23 cellular contexts compared by ENCODE assay signal in the genomic region with DNA sequence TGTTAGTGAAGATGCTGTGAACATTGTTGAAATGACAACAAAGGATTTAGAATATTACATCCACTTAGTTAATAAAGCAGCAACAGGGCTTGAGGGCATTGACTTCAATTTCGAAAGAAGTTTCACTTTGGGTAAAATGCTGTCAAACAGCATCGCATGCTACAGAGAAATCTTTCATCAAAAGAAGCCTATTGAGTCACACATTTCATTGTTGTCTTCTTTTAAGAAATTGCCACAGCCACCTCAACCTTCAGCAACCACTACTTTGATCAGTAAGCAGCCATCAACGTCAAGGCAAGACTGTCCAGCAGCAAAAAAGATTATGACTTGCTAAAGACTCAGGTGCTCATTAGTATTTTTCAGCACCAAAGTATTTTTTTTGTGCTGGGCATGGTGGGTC. TPM values are rescaled to one million over a fixed set of nuclear protein-coding genes. Genes with fewer than 3 reads are reported as not detected.
A peak's percentile ranks its signal among the peaks of the same experiment; 100 is the strongest.
DNase-seq lines count a peak whose midpoint lies in the region; ATAC-seq, FAIRE-seq and TF ChIP-seq lines count a peak whose summit lies in the region.
"Had no signal": no experiment of that assay in that cellular context is flagged by ENCODE, and none has a peak within 500 bp of the region (broad histone marks: within the 10 kb centered on the region; RNA-seq: fewer than 3 reads in every experiment).

No MANE protein-coding gene starts in this region.

- H3K4me1 Mint-ChIP-seq in activated T-cell treated with anti-CD3 and anti-CD28 coated beads, Interleukin-2, amount 50 U/mL, for 72 hours (ENCODE audit: low read depth) = peaks cover 10% of the 10 kb centered on the region
- no peaks in the 10 kb centered on the region for H3K4me1 Mint-ChIP-seq in activated T-cell treated with anti-CD3 and anti-CD28 coated beads, Interleukin-2, amount 50 U/mL, for 4 hours (ENCODE audit: low read depth)
- no peaks in the 10 kb centered on the region for H3K4me1 Mint-ChIP-seq in T-helper 17 cell
- H3K4me1 Mint-ChIP-seq: CD14-positive monocyte, GM23338, H9 had no signal

- CTCF ChIA-PET in A549 (lab: Yijun Ruan, JAX) (no interaction called here), PC-3 (lab: Charles Lee) (no interaction called here)

- no peak overlapping the region for H2AFZ ChIP-seq in PC-3 (ENCODE audit: low read length)
- H2AFZ ChIP-seq: GM23338 had no signal

- no peaks in the 10 kb centered on the region for H3K9me2 ChIP-seq in PC-3 (replicated peaks; ENCODE audit: low read length)

- WGBS in A549 (ENCODE audit: missing lambda C conversion rate) = 53% methylated on average over 3 of the region's 3 CpGs
- WGBS in lower leg skin, 2 donors = 46 to 56% methylated on average over 3 of the region's 3 CpGs

- no peak overlapping the region for H3K27ac Mint-ChIP-seq in activated T-cell treated with anti-CD3 and anti-CD28 coated beads, Interleukin-2, amount 50 U/mL, for 72 hours
- no peak overlapping the region for H3K27ac Mint-ChIP-seq in T-helper 17 cell
- H3K27ac Mint-ChIP-seq: CD14-positive monocyte; CD4-positive, alpha-beta memory T cell; GM23338; H9 had no signal

- H3K79me2 ChIP-seq in PC-3 (ENCODE audit: low read length) = no peaks in the 10 kb centered on the region

- H3K36me3 Mint-ChIP-seq in activated T-cell treated with anti-CD3 and anti-CD28 coated beads, Interleukin-2, amount 50 U/mL, for 72 hours (ENCODE audit: insufficient read depth in 2 of 2) = no peaks in the 10 kb centered on the region
- H3K36me3 Mint-ChIP-seq in activated T-cell treated with anti-CD3 and anti-CD28 coated beads, Interleukin-2, amount 50 U/mL, for 4 hours (ENCODE audit: insufficient read depth) = no peaks in the 10 kb centered on the region
- no peaks in the 10 kb centered on the region for H3K36me3 Mint-ChIP-seq in T-helper 17 cell (ENCODE audit: low read depth)
- H3K36me3 Mint-ChIP-seq: CD14-positive monocyte had no signal

- TF ChIP-seq POLR2A in A549 (IDR thresholded peaks at IDR 0.05; ENCODE audit: low read length) (no peak), lower leg skin (IDR thresholded peaks at IDR 0.05) (no peak)

- peak overlapping the region; percentile 54 to 84; a peak in 5 of 6 replicates for H3K27ac ChIP-seq in A549
- peak overlapping the region; percentile 93 for H3K27ac ChIP-seq in PC-3 (ENCODE audit: low read length)
- H3K27ac ChIP-seq: BLaER1 treated with 17β-estradiol and CSF1 and Interleukin-3, amounts not matched to agents 10 nM and 100 nM had no signal

- H3K9me3 ChIP-seq in A549 (no peaks in the 10 kb centered on the region; the same call in 2 of the 3 replicates), PC-3 (ENCODE audit: low read length) (0 out of 2 replicates have a peak, but pooled peaks cover 6% of the 10 kb centered on the region), T-helper 17 cell (ENCODE audit: control insufficient read depth, low read length, poor library complexity, severe bottlenecking) (no peaks in the 10 kb centered on the region)
- H3K9me3 ChIP-seq: BE2C had no signal

- no peak for TF ChIP-seq CTCF in A549 (IDR thresholded peaks at IDR 0.05)
- no peak for TF ChIP-seq CTCF in PC-3 (conservative IDR thresholded peaks at IDR 0.05; ENCODE audit: low read depth, low read length)
- TF ChIP-seq CTCF in epithelial cell of esophagus (IDR thresholded peaks at IDR 0.05; ENCODE audit: insufficient read depth, low read depth, low read length, missing control alignments) = no peak
- TF ChIP-seq CTCF in lower leg skin (IDR thresholded peaks at IDR 0.05) = no peak

- intact Hi-C loops in PC-3 (cut with micrococcal nuclease) = loop anchor here (5.0 kb wide), 2 partner anchors 64 to 91 kb away; no protein-coding TSS in a partner anchor
- intact Hi-C loops in lower leg skin (cut with DNase I; ENCODE audit: low total_unique reads) = no loop called here

- POLR2A ChIA-PET in A549 (lab: Yijun Ruan, JAX) = interaction anchor here (1.9 kb wide), 1 partner anchor 13 kb away, joined by 9 read pairs; a partner anchor contains a TSS
- POLR2A ChIA-PET in PC-3 (lab: Charles Lee; ENCODE audit: unreplicated experiment) = no interaction called here

- no peak for TF ChIP-seq EP300 in A549 (IDR thresholded peaks at IDR 0.05)

- no peaks in the 10 kb centered on the region for H3K27me3 Mint-ChIP-seq in activated T-cell treated with anti-CD3 and anti-CD28 coated beads, Interleukin-2, amount 50 U/mL, for 72 hours (ENCODE audit: low read depth)
- H3K27me3 Mint-ChIP-seq in activated T-cell treated with anti-CD3 and anti-CD28 coated beads, Interleukin-2, amount 50 U/mL, for 4 hours (ENCODE audit: low read depth) = peaks cover 2% of the 10 kb centered on the region
- peaks cover 5% of the 10 kb centered on the region for H3K27me3 Mint-ChIP-seq in T-helper 17 cell

- ATAC-seq in activated T-cell treated with anti-CD3 and anti-CD28 coated beads, Interleukin-2, amount 50 U/mL, for 72 hours (replicated peaks in 1 of 2) = peak; percentile 69 to 85
- no peak for ATAC-seq in activated T-cell treated with anti-CD3 and anti-CD28 coated beads, Interleukin-2, amount 50 U/mL, for 4 hours
- ATAC-seq in A549 (no peak), PC-3 (no peak), T-helper 17 cell (no peak), HG02571 (IDR thresholded peaks at IDR 0.05; ENCODE audit: unreplicated experiment) (no peak)
- ATAC-seq: GM23338, HCT116 had no signal

- H3K4me1 ChIP-seq in A549 (peaks cover 40% of the 10 kb centered on the region), PC-3 (ENCODE audit: insufficient read depth, low read length) (peaks cover 33% of the 10 kb centered on the region)
- H3K4me1 ChIP-seq: BE2C; BLaER1 treated with 17β-estradiol and CSF1 and Interleukin-3, amounts not matched to agents 10 nM and 100 nM had no signal

- peak overlapping the region in 1 of 2 donors; percentile 43 for H3K4me3 Mint-ChIP-seq in activated T-cell treated with anti-CD3 and anti-CD28 coated beads, Interleukin-2, amount 50 U/mL, for 72 hours
- no peak overlapping the region for H3K4me3 Mint-ChIP-seq in activated T-cell treated with anti-CD3 and anti-CD28 coated beads, Interleukin-2, amount 50 U/mL, for 4 hours
- H3K4me3 Mint-ChIP-seq in T-helper 17 cell = no peak overlapping the region
- H3K4me3 Mint-ChIP-seq: CD14-positive monocyte; CD4-positive, alpha-beta memory T cell; GM23338; H9 had no signal

- H3K27me3 ChIP-seq in PC-3 (ENCODE audit: low read length) = no peaks in the 10 kb centered on the region
- H3K27me3 ChIP-seq: BE2C; BLaER1 treated with 17β-estradiol and CSF1 and Interleukin-3, amounts not matched to agents 10 nM and 100 nM had no signal

- no TSS peak for BruUV-seq in PC-3 (replicated peaks; lab: Mats Ljungman, UMichigan)

- no peaks in the 10 kb centered on the region for H3K9me3 Mint-ChIP-seq in activated T-cell treated with anti-CD3 and anti-CD28 coated beads, Interleukin-2, amount 50 U/mL, for 72 hours
- peaks cover 5% of the 10 kb centered on the region for H3K9me3 Mint-ChIP-seq in activated T-cell treated with anti-CD3 and anti-CD28 coated beads, Interleukin-2, amount 50 U/mL, for 4 hours

- peak in 1 of 2 donors; percentile 9 for DNase-seq in activated T-cell treated with anti-CD3 and anti-CD28 coated beads, Interleukin-2, amount 50 U/mL, for 72 hours
- no peak for DNase-seq in activated T-cell treated with anti-CD3 and anti-CD28 coated beads, Interleukin-2, amount 50 U/mL, for 4 hours
- no peak for DNase-seq in A549 (ENCODE audit: low read depth in 1 of 2, low spot score in 1 of 2)
- peak; percentile 32 for DNase-seq in PC-3
- peak; percentile 30 for DNase-seq in epithelial cell of esophagus (ENCODE audit: low read depth)
- DNase-seq in lower leg skin (ENCODE audit: low spot score in 2 of 2) = no peak
- no peak for DNase-seq in T-helper 17 cell
- DNase-seq: AML-193; BE2C; Calu3; CD4-positive, alpha-beta memory T cell; COR-L47; DMS53; DMS79 treated with DMSO at 0.1 percent for 48 hours; GF-D8; H9 had no signal

- H3K4me2 ChIP-seq in A549 (no peak overlapping the region), PC-3 (ENCODE audit: low read length) (peak overlapping the region; percentile 35; the same call in 1 of the 2 replicates)
- H3K4me2 ChIP-seq: BLaER1 treated with 17β-estradiol and CSF1 and Interleukin-3, amounts not matched to agents 10 nM and 100 nM; GM23338 had no signal

- peak overlapping the region; percentile 51; the same call in 1 of the 2 replicates for H3K9ac ChIP-seq in PC-3 (ENCODE audit: low read length)
- H3K9ac ChIP-seq: BLaER1 treated with 17β-estradiol and CSF1 and Interleukin-3, amounts not matched to agents 10 nM and 100 nM had no signal

- TF ChIP-seq RAD21 in A549 (conservative IDR thresholded peaks at IDR 0.05 in 1 of 2, IDR thresholded peaks at IDR 0.05 in 1 of 2) = no peak

- H3F3A ChIP-seq in PC-3 (ENCODE audit: low read length, unreplicated experiment) = no peaks in the 10 kb centered on the region

- no peaks in the 10 kb centered on the region for H3K36me3 ChIP-seq in PC-3 (ENCODE audit: low read depth, low read length)
- H3K36me3 ChIP-seq: BE2C; BLaER1 treated with 17β-estradiol and CSF1 and Interleukin-3, amounts not matched to agents 10 nM and 100 nM had no signal

- no peak overlapping the region for H3K4me3 ChIP-seq in A549
- no peak overlapping the region for H3K4me3 ChIP-seq in PC-3 (ENCODE audit: low read length)
- H3K4me3 ChIP-seq in epithelial cell of esophagus (ENCODE audit: low read length) = no peak overlapping the region
- no peak overlapping the region for H3K4me3 ChIP-seq in lower leg skin (ENCODE audit: low read depth, poor library complexity, severe bottlenecking)
- H3K4me3 ChIP-seq: BLaER1 treated with 17β-estradiol and CSF1 and Interleukin-3, amounts not matched to agents 10 nM and 100 nM; GM23338 had no signal

- no peaks in the 10 kb centered on the region for H4K20me1 ChIP-seq in PC-3 (ENCODE audit: low read length)
- H4K20me1 ChIP-seq: BLaER1 treated with 17β-estradiol and CSF1 and Interleukin-3, amounts not matched to agents 10 nM and 100 nM had no signal

- no peak for FAIRE-seq in A549 (lab: Jason Lieb, UNC)
- FAIRE-seq: GM12891, GM18507 had no signal

TF ChIP-seq in A549, 52 proteins besides CTCF, POLR2A, EP300 and RAD21 (continues in another document):
- TF ChIP-seq NFE2L2 (conservative IDR thresholded peaks at IDR 0.05; ENCODE audit: low read length) (no peak), SMC3 (IDR thresholded peaks at IDR 0.05) (no peak)
- TF ChIP-seq, protein P1, sequence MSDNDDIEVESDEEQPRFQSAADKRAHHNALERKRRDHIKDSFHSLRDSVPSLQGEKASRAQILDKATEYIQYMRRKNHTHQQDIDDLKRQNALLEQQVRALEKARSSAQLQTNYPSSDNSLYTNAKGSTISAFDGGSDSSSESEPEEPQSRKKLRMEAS (IDR thresholded peaks at IDR 0.05) = no peak

RNA-seq across cellular contexts. Expression of a gene that starts 13.2 kb away (rescaled TPM):
- 1 to 10 TPM; 2.2 to 3.5 TPM for total RNA-seq in activated T-cell treated with anti-CD3 and anti-CD28 coated beads, Interleukin-2, amount 50 U/mL, for 72 hours
- total RNA-seq in activated T-cell treated with anti-CD3 and anti-CD28 coated beads, Interleukin-2, amount 50 U/mL, for 4 hours = 1 to 10 TPM in 1 of 3 donors, under 1 TPM in 2; 0.71 to 1.1 (median 0.87) TPM
- polyA plus RNA-seq in A549 (2011; rRNA removed) (20.1 and 20.2 TPM in 2 replicates), A549 (2017; fragmentation: RNase III; extraction: RNeasy Plus Mini Kit Qiagen cat#74134 plus additional on column Dnase treatment) (18.7 to 24.1 TPM (median 20.7 TPM) in 3 replicates)
- 9.2 and 9.5 TPM in 2 replicates for polyA plus RNA-seq in A549 (2012; cell fraction: cytosol; rRNA removed)
- 3.4 and 4.7 TPM in 2 replicates for polyA plus RNA-seq in A549 (2012; cell fraction: nucleus; rRNA removed)
- 18.1 and 25.1 TPM in 2 replicates for polyA minus RNA-seq in A549 (2011; rRNA and poly(A)+ RNA removed)
- total RNA-seq in PC-3 (2014; rRNA removed) (8.4 and 12.2 TPM in 2 replicates), lower leg skin (1 to 10 TPM; 1.7 to 4.4 (median 2.0) TPM), T-helper 17 cell (10 to 100 TPM; 16.3 to 21.2 TPM)

Comparison
In these comparisons a context has a peak if more than half of its experiments do, and no peak if none do; other contexts are left out.
1. ATAC-seq: peak in activated T-cell treated with anti-CD3 and anti-CD28 coated beads, Interleukin-2, amount 50 U/mL, for 72 hours (2 of 2); none in activated T-cell treated with anti-CD3 and anti-CD28 coated beads, Interleukin-2, amount 50 U/mL, for 4 hours (0 of 2), A549 (0 of 2), PC-3 (single experiment), T-helper 17 cell (single experiment) and HG02571 (single experiment).
2. DNase-seq: peak in PC-3 (single experiment) and epithelial cell of esophagus (single experiment); none in activated T-cell treated with anti-CD3 and anti-CD28 coated beads, Interleukin-2, amount 50 U/mL, for 4 hours (single experiment), A549 (0 of 2), lower leg skin (0 of 2) and T-helper 17 cell (0 of 3).